10 cellular contexts compared by ENCODE assay signal in genomic region chr2:43168016-43168369, GRCh38. TPM values are rescaled to one million over a fixed set of nuclear protein-coding genes. Genes with fewer than 3 reads are reported as not detected.
DNase-seq lines count a peak whose midpoint lies in the region; ATAC-seq and TF ChIP-seq lines count a peak whose summit lies in the region.
"Had no signal": no experiment of that assay in that cellular context is flagged by ENCODE, and none has a peak within 500 bp of the region (broad histone marks: within the 10 kb centered on the region; RNA-seq: fewer than 3 reads in every experiment).

No MANE protein-coding gene starts in this region.

- H3K27me3 ChIP-seq in DOHH2 (ENCODE audit: control insufficient read depth, low read length) (no peaks in the 10 kb centered on the region), RWPE2 (ENCODE audit: insufficient read depth, poor library complexity, severe bottlenecking) (no peaks in the 10 kb centered on the region), prostate gland (replicated peaks; ENCODE audit: insufficient read depth) (no peaks in the 10 kb centered on the region)
- H3K27me3 ChIP-seq: dorsolateral prefrontal cortex had no signal

- H3F3A ChIP-seq in DOHH2 (ENCODE audit: control insufficient read depth, insufficient read depth) = peaks cover 5% of the 10 kb centered on the region; the same call in 1 of the 2 replicates

- H3K9me2 ChIP-seq in DOHH2 (replicated peaks; ENCODE audit: control insufficient read depth, low read length) = no peaks in the 10 kb centered on the region

- no peak for TF ChIP-seq POLR2A in prostate gland (IDR thresholded peaks at IDR 0.05)

- H3K4me2 ChIP-seq in DOHH2 (ENCODE audit: low read length) = peak overlapping the region; percentile 75

- H3K79me2 ChIP-seq in DOHH2 (ENCODE audit: control insufficient read depth, low read length) = no peaks in the 10 kb centered on the region

- DNase-seq in RWPE2 (ENCODE audit: low spot score) = no peak
- no peak for DNase-seq in epithelial cell of prostate (ENCODE audit: low read depth, low spot score)
- DNase-seq in prostate gland (ENCODE audit: low spot score) = no peak
- no peak for DNase-seq in 8988T
- DNase-seq: NCI-H2171 treated with DMSO at 0.1 percent for 48 hours had no signal

- no peaks in the 10 kb centered on the region for H4K20me1 ChIP-seq in DOHH2 (ENCODE audit: control insufficient read depth, insufficient read depth, low read depth, low read length)

- TF ChIP-seq CTCF in DOHH2 (IDR thresholded peaks at IDR 0.05; ENCODE audit: low read depth, low read length, poor library complexity, severe bottlenecking) = no peak
- no peak for TF ChIP-seq CTCF in RWPE2 (IDR thresholded peaks at IDR 0.05; ENCODE audit: poor library complexity, severe bottlenecking)
- TF ChIP-seq CTCF in prostate gland (IDR thresholded peaks at IDR 0.05) = no peak

- ATAC-seq in RWPE2 (ENCODE audit: low read depth) = no peak
- ATAC-seq in HG03045 (IDR thresholded peaks at IDR 0.05; ENCODE audit: unreplicated experiment) = no peak
- ATAC-seq in HG03139 (IDR thresholded peaks at IDR 0.05; ENCODE audit: unreplicated experiment) = no peak
- no peak for ATAC-seq in HG03439 (IDR thresholded peaks at IDR 0.05; ENCODE audit: unreplicated experiment)

- 100% methylated on average over 1 of the region's 1 CpG for WGBS in prostate gland

- intact Hi-C loops in prostate gland (cut with DNase I) = no loop called here

- H3K4me3 ChIP-seq in DOHH2 (ENCODE audit: low read length) (no peak overlapping the region), RWPE2 (ENCODE audit: severe bottlenecking) (no peak overlapping the region), prostate gland (no peak overlapping the region)
- H3K4me3 ChIP-seq: dorsolateral prefrontal cortex had no signal

- peak overlapping the region; percentile 50 for H3K27ac ChIP-seq in DOHH2 (ENCODE audit: low read depth, low read length)
- peak overlapping the region; percentile 86 for H3K27ac ChIP-seq in RWPE2 (ENCODE audit: poor library complexity, severe bottlenecking)
- peak overlapping the region; percentile 90 for H3K27ac ChIP-seq in epithelial cell of prostate
- H3K27ac ChIP-seq in prostate gland = peak overlapping the region; percentile 74 to 75

- H3K4me1 ChIP-seq in DOHH2 (ENCODE audit: control insufficient read depth, low read length) = peaks cover 44% of the 10 kb centered on the region
- H3K4me1 ChIP-seq in RWPE2 (ENCODE audit: insufficient read depth, poor library complexity, severe bottlenecking) = peaks cover 20% of the 10 kb centered on the region
- peaks cover 5% of the 10 kb centered on the region for H3K4me1 ChIP-seq in prostate gland (replicated peaks)

- no peaks in the 10 kb centered on the region for H3K36me3 ChIP-seq in DOHH2 (ENCODE audit: control insufficient read depth, low read length)
- no peaks in the 10 kb centered on the region for H3K36me3 ChIP-seq in RWPE2 (ENCODE audit: low read depth)
- H3K36me3 ChIP-seq in prostate gland = no peaks in the 10 kb centered on the region

- H3K9me3 ChIP-seq in DOHH2 (ENCODE audit: control insufficient read depth, insufficient read depth, low read length) = no peaks in the 10 kb centered on the region
- H3K9me3 ChIP-seq in RWPE2 (ENCODE audit: severe bottlenecking) = no peaks in the 10 kb centered on the region
- H3K9me3 ChIP-seq in prostate gland = no peaks in the 10 kb centered on the region

RNA-seq across cellular contexts. Expression of gene ZFP36L2, which starts 58.4 kb away (rescaled TPM):
- total RNA-seq in prostate gland = 100 to 1,000 TPM; 117 to 256 TPM
